In genomic region chr5:68711311-68712200, GRCh38 we compare ENCODE assay signal across 8 cellular contexts.
DNase-seq lines count a peak whose midpoint lies in the region; ATAC-seq, FAIRE-seq and TF ChIP-seq lines count a peak whose summit lies in the region.

No MANE protein-coding gene starts in this region.

- H3K36me3 ChIP-seq in trophoblast cell (ENCODE audit: control insufficient read depth in 1 of 2, insufficient read depth in 2 of 2, low read length in 2 of 2), result no peaks in the 10 kb centered on the region
- H3K36me3 ChIP-seq in A673 (ENCODE audit: insufficient read depth, low read length, poor library complexity, severe bottlenecking), result no peaks in the 10 kb centered on the region

- no peaks in the 10 kb centered on the region for H3K36me3 Mint-ChIP-seq in activated B cell treated with CpG ODN at 0.5 μM for 24 hours (ENCODE audit: low read depth)

- H2AFZ ChIP-seq in trophoblast cell (ENCODE audit: insufficient read depth, low read length, poor library complexity), result no peak overlapping the region

- H3K4ac ChIP-seq in trophoblast cell (ENCODE audit: low read depth, low read length), result no peak overlapping the region

- CTCF ChIA-PET in activated B cell treated with CpG ODN at 0.5 μM for 24 hours (lab: Charles Lee), result interaction anchor here (1.0 kb wide), 1 partner anchor 425 kb away, joined by 3 read pairs; no protein-coding TSS in a partner anchor
- CTCF ChIA-PET in A673 (lab: Charles Lee), result interaction anchor here (0.6 kb wide), 1 partner anchor 960 kb away, joined by 3 read pairs; no protein-coding TSS in a partner anchor

- peak overlapping the region; percentile 67 for H3K4me3 Mint-ChIP-seq in activated B cell treated with CpG ODN at 0.5 μM for 24 hours

- POLR2A ChIA-PET in activated B cell treated with CpG ODN at 0.5 μM for 24 hours (lab: Charles Lee), result no interaction called here
- POLR2A ChIA-PET in A673 (lab: Charles Lee; ENCODE audit: low non-redundant PET), result no interaction called here

- peaks cover 2% of the 10 kb centered on the region for H3K79me2 ChIP-seq in trophoblast cell (ENCODE audit: control insufficient read depth, insufficient read depth, low read length, poor library complexity)

- peak; percentile 18 for DNase-seq in activated T-cell treated with anti-CD3 and anti-CD28 coated beads, Interleukin-2, amount 50 U/mL, for 1 hour
- no peak for DNase-seq in activated T-cell treated with anti-CD3 and anti-CD28 coated beads for 4 hours
- no peak for DNase-seq in activated B cell treated with CpG ODN at 0.5 μM for 24 hours
- DNase-seq in trophoblast cell, result no peak
- no peak for DNase-seq in A673 (ENCODE audit: low spot score)
- no peak for DNase-seq in HTR-8/SVneo (ENCODE audit: insufficient read length, low spot score)
- no peak for DNase-seq in NCI-H2196 treated with DMSO at 0.1 percent for 48 hours (lab: John Stamatoyannopoulos, UW; ENCODE audit: unreplicated experiment)

- TF ChIP-seq CTCF in activated B cell treated with CpG ODN at 0.5 μM for 24 hours (IDR thresholded peaks at IDR 0.05) (no peak), A673 (conservative IDR thresholded peaks at IDR 0.05; ENCODE audit: low read depth, low read length) (no peak)

- no TSS peak for BruUV-seq in A673 (replicated peaks; lab: Mats Ljungman, UMichigan)

- H3K9me3 ChIP-seq in trophoblast cell (ENCODE audit: insufficient read depth, low read depth, low read length) (no peaks in the 10 kb centered on the region), A673 (ENCODE audit: low read depth, low read length, poor library complexity, severe bottlenecking) (no peaks in the 10 kb centered on the region)

- H3K18ac ChIP-seq in trophoblast cell (ENCODE audit: low read length), result no peak overlapping the region

- H3K27ac Mint-ChIP-seq in activated B cell treated with CpG ODN at 0.5 μM for 24 hours, result peak overlapping the region; percentile 86

- H3K4me1 ChIP-seq in trophoblast cell (ENCODE audit: control insufficient read depth in 1 of 2, insufficient read depth in 2 of 2, low read length in 2 of 2) (peaks cover 3 to 5% of the 10 kb centered on the region in 2 experiments), A673 (ENCODE audit: insufficient read depth, low read length, poor library complexity, severe bottlenecking) (no peaks in the 10 kb centered on the region)

- intact Hi-C loops in activated B cell treated with CpG ODN at 0.5 μM for 24 hours (cut with micrococcal nuclease) (no loop called here), A673 (cut with micrococcal nuclease; ENCODE audit: unreplicated experiment) (no loop called here)

- H2AK5ac ChIP-seq in trophoblast cell (ENCODE audit: low read length), result no peak overlapping the region

- H2BK120ac ChIP-seq in trophoblast cell (ENCODE audit: insufficient read depth, low read length, poor library complexity), result no peak overlapping the region

- no peak for FAIRE-seq in HTR-8/SVneo (lab: Jason Lieb, UNC)

- no peak overlapping the region for H3K4me3 ChIP-seq in trophoblast cell (ENCODE audit: low read depth, low read length)
- H3K4me3 ChIP-seq in A673 (ENCODE audit: low read depth, low read length, poor library complexity, severe bottlenecking), result no peak overlapping the region

- peak overlapping the region; percentile 45 for H2BK12ac ChIP-seq in trophoblast cell (ENCODE audit: low read length)

- H3K9ac ChIP-seq in trophoblast cell (ENCODE audit: low read length), result no peak overlapping the region

- H3K27me3 ChIP-seq in trophoblast cell (ENCODE audit: insufficient read depth, low read length), result no peaks in the 10 kb centered on the region
- H3K27me3 ChIP-seq in A673 (replicated peaks; ENCODE audit: insufficient read depth, low read depth, low read length, poor library complexity), result no peaks in the 10 kb centered on the region

- H2BK5ac ChIP-seq in trophoblast cell (ENCODE audit: low read depth, low read length, poor library complexity), result no peak overlapping the region

- H4K91ac ChIP-seq in trophoblast cell (ENCODE audit: low read depth, low read length), result peak overlapping the region; percentile 68

- H3K4me1 Mint-ChIP-seq in activated B cell treated with CpG ODN at 0.5 μM for 24 hours, result peaks cover 63% of the 10 kb centered on the region

- WGBS in trophoblast cell (ENCODE audit: extremely low coverage, insufficient coverage, insufficient read length), result no CpG with 5 or more reads among the region's 6 CpGs

- peaks cover 3% of the 10 kb centered on the region for H3K9me3 Mint-ChIP-seq in activated B cell treated with CpG ODN at 0.5 μM for 24 hours

- H4K12ac ChIP-seq in trophoblast cell (ENCODE audit: low read depth, low read length), result no peak overlapping the region

- H3K79me1 ChIP-seq in trophoblast cell (ENCODE audit: low read length), result no peaks in the 10 kb centered on the region

- peak overlapping the region; percentile 51 for H4K8ac ChIP-seq in trophoblast cell (ENCODE audit: low read depth, low read length)

- H3K27ac ChIP-seq in trophoblast cell (ENCODE audit: low read depth, low read length), result no peak overlapping the region
- no peak overlapping the region for H3K27ac ChIP-seq in A673 (ENCODE audit: low read depth, low read length, poor library complexity, severe bottlenecking)

- H3K27me3 Mint-ChIP-seq in activated B cell treated with CpG ODN at 0.5 μM for 24 hours, result no peaks in the 10 kb centered on the region

- no peak overlapping the region for H3K23ac ChIP-seq in trophoblast cell (ENCODE audit: low read length)

- H3K14ac ChIP-seq in trophoblast cell (ENCODE audit: low read length), result peak overlapping the region; percentile 73

- no peak overlapping the region for H3K4me2 ChIP-seq in trophoblast cell (ENCODE audit: low read length)

- peak; percentile 91 for ATAC-seq in HG02884 (IDR thresholded peaks at IDR 0.05; ENCODE audit: unreplicated experiment)
- ATAC-seq in activated B cell treated with CpG ODN at 0.5 μM for 24 hours (ENCODE audit: low read depth), result peak; percentile 76
